ENCODE assay signal across 18 cellular contexts in the genomic region with DNA sequence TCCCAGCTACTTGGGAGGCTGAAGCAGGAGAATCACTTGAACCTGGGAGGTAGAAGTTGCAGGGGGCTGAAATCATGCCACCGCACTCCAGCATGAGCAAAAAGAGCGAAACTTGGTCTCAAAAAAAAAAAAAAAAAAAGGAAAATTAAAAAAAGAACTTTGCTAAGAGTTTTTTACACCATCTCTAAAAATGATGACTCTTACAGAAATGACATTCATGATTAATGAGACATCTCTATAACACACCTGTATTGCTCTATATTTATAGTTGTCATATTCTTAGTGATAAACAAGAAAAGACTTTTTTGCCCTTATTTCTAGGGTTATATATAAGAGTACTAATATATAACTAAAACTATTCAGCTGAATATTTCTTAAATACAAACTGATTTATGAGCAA. TPM values are rescaled to one million over a fixed set of nuclear protein-coding genes. Genes with fewer than 3 reads are reported as not detected.
DNase-seq lines count a peak whose midpoint lies in the region; ATAC-seq, FAIRE-seq and TF ChIP-seq lines count a peak whose summit lies in the region.
"Had no signal": no experiment of that assay in that cellular context is flagged by ENCODE, and none has a peak within 500 bp of the region (broad histone marks: within the 10 kb centered on the region; RNA-seq: fewer than 3 reads in every experiment).

No MANE protein-coding gene starts in this region.

- H3K4me1 Mint-ChIP-seq in stimulated activated naive CD8-positive, alpha-beta T cell treated with anti-CD3 and anti-CD28 coated beads, Interleukin-15, Interleukin-2, amounts not matched to agents 100 ng/mL and 50 ng/mL, for 24 hours (ENCODE audit: low read depth) = peaks cover 88% of the 10 kb centered on the region
- peaks cover 85% of the 10 kb centered on the region for H3K4me1 Mint-ChIP-seq in stimulated activated naive CD8-positive, alpha-beta T cell treated with anti-CD3 and anti-CD28 coated beads, Interleukin-15, amount 100 ng/mL, for 72 hours
- peaks cover 53% of the 10 kb centered on the region for H3K4me1 Mint-ChIP-seq in memory B cell

- 0% methylated on average over 1 of the region's 2 CpGs for WGBS in K562 (ENCODE audit: insufficient coverage, low coverage, missing lambda C conversion rate)
- 100% methylated on average over 2 of the region's 2 CpGs for WGBS in hepatocyte (ENCODE audit: low lambda C conversion rate, missing lambda C conversion rate)

- H3K27ac ChIP-seq in K562 (ENCODE audit: extremely low read depth, low read depth, low read length) (no peak overlapping the region), hepatocyte (no peak overlapping the region), right atrium auricular region (no peak overlapping the region)

- H3K36me3 Mint-ChIP-seq in stimulated activated naive CD8-positive, alpha-beta T cell treated with anti-CD3 and anti-CD28 coated beads, Interleukin-15, Interleukin-2, amounts not matched to agents 100 ng/mL and 50 ng/mL, for 24 hours (ENCODE audit: low read depth) = peaks cover 32% of the 10 kb centered on the region
- H3K36me3 Mint-ChIP-seq in memory B cell = peaks cover 19% of the 10 kb centered on the region

- H3K4me1 ChIP-seq in K562 (replicated peaks in 1 of 2; ENCODE audit: control insufficient read depth in 2 of 2, insufficient read depth in 2 of 2, low read length in 2 of 2) (no peaks in the 10 kb centered on the region), hepatocyte (ENCODE audit: insufficient read depth) (no peaks in the 10 kb centered on the region), right atrium auricular region (peaks cover 0 to 21% of the 10 kb centered on the region in 2 donors)

- peak overlapping the region; percentile 68 for H3K27ac Mint-ChIP-seq in stimulated activated naive CD8-positive, alpha-beta T cell treated with anti-CD3 and anti-CD28 coated beads, Interleukin-15, Interleukin-2, amounts not matched to agents 100 ng/mL and 50 ng/mL, for 24 hours
- no peak overlapping the region for H3K27ac Mint-ChIP-seq in stimulated activated naive CD8-positive, alpha-beta T cell treated with anti-CD3 and anti-CD28 coated beads, Interleukin-15, amount 100 ng/mL, for 72 hours
- peak overlapping the region; percentile 65 for H3K27ac Mint-ChIP-seq in memory B cell

- no peak for TF ChIP-seq RAD21 in K562 (CRISPR knock-in tag; conservative IDR thresholded peaks at IDR 0.05 in 1 of 2, IDR thresholded peaks at IDR 0.05 in 1 of 2)

- H3K36me3 ChIP-seq in K562 (ENCODE audit: control insufficient read depth, insufficient read depth, low read length) = no peaks in the 10 kb centered on the region
- no peaks in the 10 kb centered on the region for H3K36me3 ChIP-seq in hepatocyte (replicated peaks; ENCODE audit: insufficient read depth, low read depth)
- no peaks in the 10 kb centered on the region for H3K36me3 ChIP-seq in right atrium auricular region

- H3K4me3 ChIP-seq in K562 = no peak overlapping the region
- no peak overlapping the region for H3K4me3 ChIP-seq in hepatocyte
- no peak overlapping the region for H3K4me3 ChIP-seq in right atrium auricular region

- H3K79me2 ChIP-seq in K562 (ENCODE audit: control insufficient read depth, insufficient read depth, low read length) (no peaks in the 10 kb centered on the region), hepatocyte (no peaks in the 10 kb centered on the region)

- H4K20me1 ChIP-seq in K562 (replicated peaks; ENCODE audit: control insufficient read depth, insufficient read depth, low read length) = no peaks in the 10 kb centered on the region
- H4K20me1 ChIP-seq in hepatocyte (ENCODE audit: insufficient read depth, poor library complexity, severe bottlenecking) = no peaks in the 10 kb centered on the region

- no peak for TF ChIP-seq CTCF in K562 (IDR thresholded peaks at IDR 0.05 in 2 of 3, conservative IDR thresholded peaks at IDR 0.05 in 1 of 3; ENCODE audit: insufficient read depth in 2 of 3, low read depth in 1 of 3, low read length in 3 of 3)
- TF ChIP-seq CTCF in hepatocyte (IDR thresholded peaks at IDR 0.05; ENCODE audit: poor library complexity) = no peak
- no peak for TF ChIP-seq CTCF in right atrium auricular region (IDR thresholded peaks at IDR 0.05)

- no peaks in the 10 kb centered on the region for H3K9me2 ChIP-seq in hepatocyte (replicated peaks; ENCODE audit: insufficient read depth)

- H3K27me3 ChIP-seq in K562 (ENCODE audit: control insufficient read depth in 2 of 2, insufficient read depth in 2 of 2, low read length in 2 of 2) = no peaks in the 10 kb centered on the region; a peak in 2 of 5 replicates
- H3K27me3 ChIP-seq in hepatocyte = no peaks in the 10 kb centered on the region
- H3K27me3 ChIP-seq in right atrium auricular region = no peaks in the 10 kb centered on the region

- FAIRE-seq in K562 (lab: Jason Lieb, UNC) = no peak
- FAIRE-seq: D721Med, GM12892 had no signal

- no peak for ATAC-seq in stimulated activated naive CD8-positive, alpha-beta T cell treated with anti-CD3 and anti-CD28 coated beads, Interleukin-15, amount 100 ng/mL, for 72 hours
- ATAC-seq in K562 (no peak), memory B cell (ENCODE audit: low read depth) (no peak), HG02759 (IDR thresholded peaks at IDR 0.05; ENCODE audit: unreplicated experiment) (no peak)

- DNase-seq in stimulated activated naive CD8-positive, alpha-beta T cell treated with anti-CD3 and anti-CD28 coated beads, Interleukin-15, amount 100 ng/mL, for 72 hours = no peak
- DNase-seq in K562 (ENCODE audit: extremely low read depth in 1 of 4, low spot score in 3 of 4) (no peak), memory B cell (ENCODE audit: low spot score in 2 of 2) (no peak), hepatocyte (ENCODE audit: low spot score) (no peak), right atrium auricular region (ENCODE audit: low spot score) (no peak)
- DNase-seq: C1 segment of cervical spinal cord; CD4-positive, alpha-beta memory T cell; COR-L47; DMS153; DND-41; GDM1; GOT3; H9 had no signal

- H3K4me2 ChIP-seq in K562 (ENCODE audit: insufficient read depth, low read length) (no peak overlapping the region), hepatocyte (no peak overlapping the region)

- no peaks in the 10 kb centered on the region for H3K9me3 ChIP-seq in K562 (replicated peaks; ENCODE audit: control insufficient read depth, insufficient read depth, low read depth, low read length)
- H3K9me3 ChIP-seq in hepatocyte (ENCODE audit: low read depth) = no peaks in the 10 kb centered on the region
- no peaks in the 10 kb centered on the region for H3K9me3 ChIP-seq in right atrium auricular region

- no peak overlapping the region for H3K4me3 Mint-ChIP-seq in stimulated activated naive CD8-positive, alpha-beta T cell treated with anti-CD3 and anti-CD28 coated beads, Interleukin-15, Interleukin-2, amounts not matched to agents 100 ng/mL and 50 ng/mL, for 24 hours
- no peak overlapping the region for H3K4me3 Mint-ChIP-seq in stimulated activated naive CD8-positive, alpha-beta T cell treated with anti-CD3 and anti-CD28 coated beads, Interleukin-15, amount 100 ng/mL, for 72 hours
- no peak overlapping the region for H3K4me3 Mint-ChIP-seq in memory B cell
- H3K4me3 Mint-ChIP-seq: B cell, H9 had no signal

- no peaks in the 10 kb centered on the region for H3K9me3 Mint-ChIP-seq in stimulated activated naive CD8-positive, alpha-beta T cell treated with anti-CD3 and anti-CD28 coated beads, Interleukin-15, Interleukin-2, amounts not matched to agents 100 ng/mL and 50 ng/mL, for 24 hours
- no peaks in the 10 kb centered on the region for H3K9me3 Mint-ChIP-seq in stimulated activated naive CD8-positive, alpha-beta T cell treated with anti-CD3 and anti-CD28 coated beads, Interleukin-15, amount 100 ng/mL, for 72 hours
- no peaks in the 10 kb centered on the region for H3K9me3 Mint-ChIP-seq in memory B cell
- H3K9me3 Mint-ChIP-seq: CD4-positive, alpha-beta memory T cell; H9 had no signal

- TF ChIP-seq EP300 in K562 (IDR thresholded peaks at IDR 0.05; ENCODE audit: low read length) = no peak

- POLR2A ChIA-PET in K562 (lab: Yijun Ruan, JAX) = no interaction called here

- H2AFZ ChIP-seq in K562 (ENCODE audit: low read depth, low read length) (no peak overlapping the region), hepatocyte (no peak overlapping the region)

- no peak overlapping the region for H3K9ac ChIP-seq in K562 (ENCODE audit: insufficient read depth in 1 of 2, low read depth in 2 of 2, low read length in 2 of 2)

- H3K9me1 ChIP-seq in K562 (ENCODE audit: control insufficient read depth, insufficient read depth, low read length) = no peaks in the 10 kb centered on the region

- BruUV-seq in K562 (replicated peaks; lab: Mats Ljungman, UMichigan) = no TSS peak

- no peak for TF ChIP-seq POLR2A in K562 (conservative IDR thresholded peaks at IDR 0.05)

- no peaks in the 10 kb centered on the region for H3K27me3 Mint-ChIP-seq in stimulated activated naive CD8-positive, alpha-beta T cell treated with anti-CD3 and anti-CD28 coated beads, Interleukin-15, Interleukin-2, amounts not matched to agents 100 ng/mL and 50 ng/mL, for 24 hours
- H3K27me3 Mint-ChIP-seq in stimulated activated naive CD8-positive, alpha-beta T cell treated with anti-CD3 and anti-CD28 coated beads, Interleukin-15, amount 100 ng/mL, for 72 hours = no peaks in the 10 kb centered on the region
- H3K27me3 Mint-ChIP-seq in memory B cell = no peaks in the 10 kb centered on the region
- H3K27me3 Mint-ChIP-seq: B cell; CD4-positive, alpha-beta memory T cell had no signal

- intact Hi-C loops in K562 (cut with micrococcal nuclease) = no loop called here

- in situ Hi-C loops in K562 (cut with MboI) = no loop called here

- CTCF ChIA-PET in K562 (lab: Yijun Ruan, JAX; ENCODE audit: low intra/inter-chr PET ratio) = interaction anchor here (0.6 kb wide), 1 partner anchor 454 kb away, joined by 7 read pairs; no protein-coding TSS in a partner anchor

RNA-seq across cellular contexts. Expression of a gene that starts 34.4 kb away (rescaled TPM):
- 0.30 and 0.33 TPM in 2 replicates for total RNA-seq in K562 (2011; cell fraction: chromatin; rRNA removed; ENCODE audit: low replicate concordance)
- not detected in 2 replicates for total RNA-seq in K562 (2011; cell fraction: nucleolus; rRNA removed)
- total RNA-seq in K562 (2011; cell fraction: nucleoplasm; rRNA removed) = not detected in 2 replicates
- total RNA-seq in K562 (2014; rRNA removed) = 0.08 TPM in 1 of 2 replicates, not detected in the other
- total RNA-seq in K562 (2014; rRNA removed; fragmentation: Illumina TruSeq; extraction: Trizol) = not detected in 2 replicates
- 0.04 TPM in 2 replicates for total RNA-seq in K562 (2015; rRNA removed; fragmentation: Illumina TruSeq; extraction: Trizol)
- total RNA-seq in K562 (2021) = 0.25 and 0.64 TPM in 2 replicates
- 0.04 TPM in 2 replicates for polyA plus RNA-seq in K562 (2011; rRNA removed)
- polyA plus RNA-seq in K562 (2011; cell fraction: cytosol; rRNA removed) = 0.03 TPM in 1 of 2 replicates, not detected in the other
- polyA plus RNA-seq in K562 (2011; cell fraction: nucleus; rRNA removed) = 0.37 and 0.52 TPM in 2 replicates
- polyA plus RNA-seq in K562 (2012) = 0.01 and 0.37 TPM in 2 replicates
- 0.01 and 0.03 TPM in 2 replicates for polyA plus RNA-seq in K562 (2014; fragmentation: Illumina TruSeq; extraction: Trizol)
- polyA plus RNA-seq in K562 (2014; fragmentation: Nextera tagmentation; extraction: Ambion mirVana) = under 1 TPM in 1 of 2 experiments, not detected in 1; 0.10 TPM
- polyA plus RNA-seq in K562 (2014; rRNA removed) = 0.09 TPM in 1 of 2 replicates, not detected in the other
- polyA minus RNA-seq in K562 (2011; rRNA and poly(A)+ RNA removed) = 0.11 TPM in 1 of 2 replicates, not detected in the other
- polyA minus RNA-seq in K562 (2011; cell fraction: cytosol; rRNA and poly(A)+ RNA removed) = not detected in 2 replicates
- not detected in 2 replicates for polyA minus RNA-seq in K562 (2011; cell fraction: nucleus; rRNA and poly(A)+ RNA removed)
- total RNA-seq in hepatocyte = 5.9 and 7.5 TPM in 2 replicates
- 1.7 and 9.1 TPM in 2 replicates for polyA plus RNA-seq in hepatocyte
- total RNA-seq in right atrium auricular region = 10 to 100 TPM in 1 of 2 donors, 1 to 10 TPM in 1; 7.0 to 10.1 TPM

Comparison
In these comparisons a context has a peak if more than half of its experiments do, and no peak if none do; other contexts are left out.
1. H3K27ac Mint-ChIP-seq: peak in stimulated activated naive CD8-positive, alpha-beta T cell treated with anti-CD3 and anti-CD28 coated beads, Interleukin-15, Interleukin-2, amounts not matched to agents 100 ng/mL and 50 ng/mL, for 24 hours (single experiment) and memory B cell (single experiment); none in stimulated activated naive CD8-positive, alpha-beta T cell treated with anti-CD3 and anti-CD28 coated beads, Interleukin-15, amount 100 ng/mL, for 72 hours (0 of 2).